1 cellular context compared by ENCODE assay signal in the genomic region with DNA sequence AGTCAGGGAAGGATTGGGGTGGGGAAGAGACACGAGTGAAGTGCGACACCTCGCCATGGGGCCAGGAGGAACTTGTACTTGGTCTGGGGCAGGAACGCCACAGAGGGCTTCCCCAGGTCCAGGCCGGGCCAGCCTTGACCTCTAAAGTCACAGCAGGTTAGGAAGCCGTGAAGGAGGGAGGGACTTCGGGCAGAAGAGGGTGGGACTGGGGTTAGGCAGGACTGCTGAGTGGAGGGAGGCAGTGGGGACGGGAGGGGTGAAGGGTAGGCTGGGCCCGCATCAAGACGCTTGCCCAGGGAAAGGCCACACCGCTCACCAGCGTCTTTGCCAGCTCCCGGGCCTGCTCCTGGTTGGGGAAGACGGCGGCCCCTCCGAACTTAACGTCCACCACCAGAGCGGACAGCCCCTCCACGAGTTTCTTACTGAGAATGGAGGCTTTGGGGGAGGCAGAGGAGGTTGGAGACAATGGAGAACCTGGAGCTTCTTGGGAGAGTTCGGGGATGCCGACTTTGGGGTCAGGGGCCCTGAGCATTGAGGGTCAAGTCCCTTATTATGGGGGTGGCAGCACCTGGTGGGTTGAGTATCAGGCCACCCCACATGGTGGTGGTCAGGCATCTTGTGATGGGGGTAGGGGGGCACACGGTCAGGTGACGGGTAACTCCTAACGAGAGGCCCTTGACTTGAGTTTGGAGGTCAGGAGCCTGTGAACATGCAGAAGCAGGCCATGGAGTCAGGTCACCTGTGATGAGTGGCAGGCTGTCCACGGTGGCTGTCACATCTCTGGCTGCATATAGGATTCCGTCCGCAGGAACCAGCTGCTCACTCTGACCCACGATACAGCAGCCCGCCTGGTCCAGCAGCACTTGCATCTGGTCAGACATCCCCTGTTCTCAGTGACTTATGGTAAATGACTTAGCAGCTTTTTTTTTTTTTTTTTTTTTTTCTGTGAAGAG.
A peak's percentile ranks its signal among the peaks of the same experiment; 100 is the strongest.
TF ChIP-seq lines count a peak whose summit lies in the region.

No MANE protein-coding gene starts in this region.

TF ChIP-seq in HepG2, 621 proteins besides CTCF, POLR2A, EP300 and RAD21 (continued from another document and continues in another):
- no peak for TF ChIP-seq MED8 (CRISPR knock-in tag; IDR thresholded peaks at IDR 0.05; ENCODE audit: insufficient replicate concordance)
- no peak for TF ChIP-seq ZEB1 (IDR thresholded peaks at IDR 0.05; ENCODE audit: insufficient replicate concordance, low read depth)
- TF ChIP-seq, protein P1, sequence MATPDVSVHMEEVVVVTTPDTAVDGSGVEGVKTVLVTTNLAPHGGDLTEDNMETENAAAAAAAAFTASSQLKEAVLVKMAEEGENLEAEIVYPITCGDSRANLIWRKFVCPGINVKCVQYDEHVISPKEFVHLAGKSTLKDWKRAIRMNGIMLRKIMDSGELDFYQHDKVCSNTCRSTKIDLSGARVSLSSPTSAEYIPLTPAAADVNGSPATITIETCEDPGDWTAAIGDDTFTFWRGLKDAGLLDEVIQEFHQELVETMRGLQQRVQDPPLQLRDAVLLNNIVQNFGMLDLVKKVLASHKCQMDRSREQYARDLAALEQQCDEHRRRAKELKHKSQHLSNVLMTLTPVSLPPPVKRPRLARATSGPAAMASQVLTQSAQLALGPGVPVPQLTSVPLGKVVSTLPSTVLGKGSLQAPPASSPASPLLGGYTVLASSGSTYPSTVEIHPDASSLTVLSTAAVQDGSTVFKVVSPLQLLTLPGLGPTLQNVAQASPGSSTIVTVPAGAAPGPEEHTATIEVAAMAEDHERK (CRISPR knock-in tag; IDR thresholded peaks at IDR 0.05; ENCODE audit: low read depth): no peak
- no peak for TF ChIP-seq TRIM24 (CRISPR knock-in tag; IDR thresholded peaks at IDR 0.05)
- TF ChIP-seq ZNF143 (CRISPR knock-in tag; IDR thresholded peaks at IDR 0.05): no peak
- TF ChIP-seq KDM6A (CRISPR knock-in tag; IDR thresholded peaks at IDR 0.05; ENCODE audit: low read depth): no peak
- no peak for TF ChIP-seq JUN (CRISPR knock-in tag; IDR thresholded peaks at IDR 0.05)
- TF ChIP-seq PHB2 (IDR thresholded peaks at IDR 0.05; ENCODE audit: partially characterized antibody): no peak
- TF ChIP-seq ZNF335 (CRISPR knock-in tag; IDR thresholded peaks at IDR 0.05): no peak
- no peak for TF ChIP-seq MBNL3 (CRISPR knock-in tag; conservative IDR thresholded peaks at IDR 0.05)
- TF ChIP-seq, protein P2, sequence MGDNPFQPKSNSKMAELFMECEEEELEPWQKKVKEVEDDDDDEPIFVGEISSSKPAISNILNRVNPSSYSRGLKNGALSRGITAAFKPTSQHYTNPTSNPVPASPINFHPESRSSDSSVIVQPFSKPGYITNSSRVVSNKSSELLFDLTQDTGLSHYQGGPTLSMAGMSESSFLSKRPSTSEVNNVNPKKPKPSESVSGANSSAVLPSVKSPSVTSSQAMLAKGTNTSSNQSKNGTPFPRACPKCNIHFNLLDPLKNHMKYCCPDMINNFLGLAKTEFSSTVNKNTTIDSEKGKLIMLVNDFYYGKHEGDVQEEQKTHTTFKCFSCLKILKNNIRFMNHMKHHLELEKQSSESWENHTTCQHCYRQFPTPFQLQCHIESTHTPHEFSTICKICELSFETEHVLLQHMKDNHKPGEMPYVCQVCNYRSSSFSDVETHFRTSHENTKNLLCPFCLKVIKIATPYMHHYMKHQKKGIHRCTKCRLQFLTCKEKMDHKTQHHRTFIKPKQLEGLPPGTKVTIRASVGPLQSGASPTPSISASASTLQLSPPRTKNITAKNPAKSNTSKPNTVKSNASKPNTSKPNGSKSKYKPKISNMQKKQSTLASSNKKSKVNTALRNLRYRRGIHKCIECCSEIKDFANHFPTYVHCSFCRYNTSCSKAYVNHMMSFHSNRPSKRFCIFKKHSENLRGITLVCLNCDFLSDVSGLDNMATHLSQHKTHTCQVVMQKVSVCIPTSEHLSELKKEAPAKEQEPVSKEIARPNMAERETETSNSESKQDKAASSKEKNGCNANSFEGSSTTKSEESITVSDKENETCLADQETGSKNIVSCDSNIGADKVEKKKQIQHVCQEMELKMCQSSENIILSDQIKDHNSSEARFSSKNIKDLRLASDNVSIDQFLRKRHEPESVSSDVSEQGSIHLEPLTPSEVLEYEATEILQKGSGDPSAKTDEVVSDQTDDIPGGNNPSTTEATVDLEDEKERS (CRISPR knock-in tag; IDR thresholded peaks at IDR 0.05): no peak
- TF ChIP-seq JARID2 (CRISPR knock-in tag; IDR thresholded peaks at IDR 0.05; ENCODE audit: insufficient replicate concordance): no peak
- no peak for TF ChIP-seq CEBPG (CRISPR knock-in tag; IDR thresholded peaks at IDR 0.05)
- TF ChIP-seq SP2 (CRISPR knock-in tag; IDR thresholded peaks at IDR 0.05): no peak
- TF ChIP-seq NFE2L1 (CRISPR knock-in tag; IDR thresholded peaks at IDR 0.05; ENCODE audit: borderline replicate concordance): no peak
- no peak for TF ChIP-seq ZNF724P (CRISPR knock-in tag; IDR thresholded peaks at IDR 0.05; ENCODE audit: borderline replicate concordance)
- 0 out of 2 replicates have a peak, but pooled peaks have one; percentile 61 for TF ChIP-seq BRF2 (CRISPR knock-in tag; IDR thresholded peaks at IDR 0.05)
- TF ChIP-seq ATF7 (IDR thresholded peaks at IDR 0.05): no peak
- no peak for TF ChIP-seq ATF7 (CRISPR knock-in tag; IDR thresholded peaks at IDR 0.05)
- TF ChIP-seq ZNF709 (CRISPR knock-in tag; IDR thresholded peaks at IDR 0.05): no peak
- no peak for TF ChIP-seq SRSF4 (IDR thresholded peaks at IDR 0.05; ENCODE audit: low read depth, low read length, poor library complexity, severe bottlenecking)
- no peak for TF ChIP-seq KDM5A (IDR thresholded peaks at IDR 0.05; ENCODE audit: borderline replicate concordance, low read length)
- no peak for TF ChIP-seq THAP7 (CRISPR knock-in tag; IDR thresholded peaks at IDR 0.05)
- no peak for TF ChIP-seq ZNF850 (CRISPR knock-in tag; conservative IDR thresholded peaks at IDR 0.05)
- peak; percentile 51; the same call in 1 of the 2 replicates for TF ChIP-seq THAP11 (CRISPR knock-in tag; IDR thresholded peaks at IDR 0.05)
- no peak for TF ChIP-seq NFKB2 (CRISPR knock-in tag; IDR thresholded peaks at IDR 0.05; ENCODE audit: borderline replicate concordance)
- TF ChIP-seq, protein P3, sequence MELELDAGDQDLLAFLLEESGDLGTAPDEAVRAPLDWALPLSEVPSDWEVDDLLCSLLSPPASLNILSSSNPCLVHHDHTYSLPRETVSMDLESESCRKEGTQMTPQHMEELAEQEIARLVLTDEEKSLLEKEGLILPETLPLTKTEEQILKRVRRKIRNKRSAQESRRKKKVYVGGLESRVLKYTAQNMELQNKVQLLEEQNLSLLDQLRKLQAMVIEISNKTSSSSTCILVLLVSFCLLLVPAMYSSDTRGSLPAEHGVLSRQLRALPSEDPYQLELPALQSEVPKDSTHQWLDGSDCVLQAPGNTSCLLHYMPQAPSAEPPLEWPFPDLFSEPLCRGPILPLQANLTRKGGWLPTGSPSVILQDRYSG (CRISPR knock-in tag; IDR thresholded peaks at IDR 0.05): no peak
- TF ChIP-seq ZNF124 (CRISPR knock-in tag; IDR thresholded peaks at IDR 0.05): 0 out of 2 replicates have a peak, but pooled peaks have one; percentile 58
- no peak for TF ChIP-seq ZNF33B (CRISPR knock-in tag; IDR thresholded peaks at IDR 0.05)
- no peak for TF ChIP-seq ZNF44 (CRISPR knock-in tag; IDR thresholded peaks at IDR 0.05)
- no peak for TF ChIP-seq ZNF441 (CRISPR knock-in tag; IDR thresholded peaks at IDR 0.05; ENCODE audit: borderline replicate concordance)
- TF ChIP-seq ZFX (CRISPR knock-in tag; IDR thresholded peaks at IDR 0.05; ENCODE audit: low read depth): peak; percentile 74
- TF ChIP-seq, protein P4, sequence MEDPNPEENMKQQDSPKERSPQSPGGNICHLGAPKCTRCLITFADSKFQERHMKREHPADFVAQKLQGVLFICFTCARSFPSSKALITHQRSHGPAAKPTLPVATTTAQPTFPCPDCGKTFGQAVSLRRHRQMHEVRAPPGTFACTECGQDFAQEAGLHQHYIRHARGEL (CRISPR knock-in tag; IDR thresholded peaks at IDR 0.05): no peak
- TF ChIP-seq BATF2 (CRISPR knock-in tag; IDR thresholded peaks at IDR 0.05): no peak
- TF ChIP-seq ZNF343 (CRISPR knock-in tag; IDR thresholded peaks at IDR 0.05): 0 out of 2 replicates have a peak, but pooled peaks have one; percentile 10
- TF ChIP-seq, protein P5, sequence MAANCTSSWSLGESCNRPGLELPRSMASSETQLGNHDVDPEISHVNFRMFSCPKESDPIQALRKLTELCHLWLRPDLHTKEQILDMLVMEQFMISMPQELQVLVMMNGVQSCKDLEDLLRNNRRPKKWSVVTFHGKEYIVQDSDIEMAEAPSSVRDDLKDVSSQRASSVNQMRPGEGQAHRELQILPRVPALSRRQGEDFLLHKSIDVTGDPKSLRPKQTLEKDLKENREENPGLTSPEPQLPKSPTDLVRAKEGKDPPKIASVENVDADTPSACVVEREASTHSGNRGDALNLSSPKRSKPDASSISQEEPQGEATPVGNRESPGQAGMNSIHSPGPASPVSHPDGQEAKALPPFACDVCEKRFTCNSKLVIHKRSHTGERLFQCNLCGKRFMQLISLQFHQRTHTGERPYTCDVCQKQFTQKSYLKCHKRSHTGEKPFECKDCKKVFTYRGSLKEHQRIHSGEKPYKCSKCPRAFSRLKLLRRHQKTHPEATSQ (CRISPR knock-in tag; IDR thresholded peaks at IDR 0.05; ENCODE audit: borderline replicate concordance): no peak
- no peak for TF ChIP-seq FOXJ3 (CRISPR knock-in tag; IDR thresholded peaks at IDR 0.05; ENCODE audit: borderline replicate concordance)
- no peak for TF ChIP-seq KMT2A (CRISPR knock-in tag; IDR thresholded peaks at IDR 0.05)
- no peak for TF ChIP-seq SMARCE1 (IDR thresholded peaks at IDR 0.05; ENCODE audit: borderline replicate concordance)
- TF ChIP-seq NR1H2 (CRISPR knock-in tag; IDR thresholded peaks at IDR 0.05; ENCODE audit: borderline replicate concordance, low read depth): no peak
- TF ChIP-seq NFYC (CRISPR knock-in tag; IDR thresholded peaks at IDR 0.05): 0 out of 2 replicates have a peak, but pooled peaks have one; percentile 16
- no peak for TF ChIP-seq ZKSCAN5 (CRISPR knock-in tag; IDR thresholded peaks at IDR 0.05)
- no peak for TF ChIP-seq ZNF569 (CRISPR knock-in tag; IDR thresholded peaks at IDR 0.05; ENCODE audit: borderline replicate concordance)
- no peak for TF ChIP-seq RNF2 (conservative IDR thresholded peaks at IDR 0.05; ENCODE audit: low read depth)
- TF ChIP-seq ZNF496 (CRISPR knock-in tag; IDR thresholded peaks at IDR 0.05; ENCODE audit: insufficient replicate concordance): no peak
- TF ChIP-seq, protein P6, sequence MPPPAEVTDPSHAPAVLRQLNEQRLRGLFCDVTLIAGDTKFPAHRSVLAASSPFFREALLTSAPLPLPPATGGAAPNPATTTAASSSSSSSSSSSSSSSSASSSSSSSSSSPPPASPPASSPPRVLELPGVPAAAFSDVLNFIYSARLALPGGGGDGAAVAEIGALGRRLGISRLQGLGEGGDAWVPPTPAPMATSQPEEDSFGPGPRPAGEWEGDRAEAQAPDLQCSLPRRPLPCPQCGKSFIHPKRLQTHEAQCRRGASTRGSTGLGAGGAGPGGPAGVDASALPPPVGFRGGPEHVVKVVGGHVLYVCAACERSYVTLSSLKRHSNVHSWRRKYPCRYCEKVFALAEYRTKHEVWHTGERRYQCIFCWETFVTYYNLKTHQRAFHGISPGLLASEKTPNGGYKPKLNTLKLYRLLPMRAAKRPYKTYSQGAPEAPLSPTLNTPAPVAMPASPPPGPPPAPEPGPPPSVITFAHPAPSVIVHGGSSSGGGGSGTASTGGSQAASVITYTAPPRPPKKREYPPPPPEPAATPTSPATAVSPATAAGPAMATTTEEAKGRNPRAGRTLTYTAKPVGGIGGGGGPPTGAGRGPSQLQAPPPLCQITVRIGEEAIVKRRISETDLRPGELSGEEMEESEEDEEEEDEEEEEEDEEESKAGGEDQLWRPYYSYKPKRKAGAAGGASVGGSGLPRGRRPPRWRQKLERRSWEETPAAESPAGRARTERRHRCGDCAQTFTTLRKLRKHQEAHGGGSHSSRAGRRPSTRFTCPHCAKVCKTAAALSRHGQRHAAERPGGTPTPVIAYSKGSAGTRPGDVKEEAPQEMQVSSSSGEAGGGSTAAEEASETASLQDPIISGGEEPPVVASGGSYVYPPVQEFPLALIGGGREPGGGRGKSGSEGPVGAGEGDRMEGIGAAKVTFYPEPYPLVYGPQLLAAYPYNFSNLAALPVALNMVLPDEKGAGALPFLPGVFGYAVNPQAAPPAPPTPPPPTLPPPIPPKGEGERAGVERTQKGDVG (CRISPR knock-in tag; IDR thresholded peaks at IDR 0.05; ENCODE audit: borderline replicate concordance): no peak
- TF ChIP-seq ZNF788 (CRISPR knock-in tag; IDR thresholded peaks at IDR 0.05; ENCODE audit: borderline replicate concordance): no peak; the same call in 1 of the 2 replicates
- no peak; the same call in 1 of the 2 replicates for TF ChIP-seq ATF7-NPFF (CRISPR knock-in tag; IDR thresholded peaks at IDR 0.05; ENCODE audit: low read depth)
- no peak for TF ChIP-seq ZNF879 (CRISPR knock-in tag; IDR thresholded peaks at IDR 0.05)
- TF ChIP-seq SMC3 (IDR thresholded peaks at IDR 0.05; ENCODE audit: low read length): no peak
- TF ChIP-seq ZNF282 (IDR thresholded peaks at IDR 0.05; ENCODE audit: partially characterized antibody): no peak
- TF ChIP-seq ZNF331 (CRISPR knock-in tag; IDR thresholded peaks at IDR 0.05): 0 out of 2 replicates have a peak, but pooled peaks have one; percentile 16
- no peak for TF ChIP-seq HNRNPK (IDR thresholded peaks at IDR 0.05; ENCODE audit: low read depth, low read length, poor library complexity, severe bottlenecking)
- TF ChIP-seq, protein P7, sequence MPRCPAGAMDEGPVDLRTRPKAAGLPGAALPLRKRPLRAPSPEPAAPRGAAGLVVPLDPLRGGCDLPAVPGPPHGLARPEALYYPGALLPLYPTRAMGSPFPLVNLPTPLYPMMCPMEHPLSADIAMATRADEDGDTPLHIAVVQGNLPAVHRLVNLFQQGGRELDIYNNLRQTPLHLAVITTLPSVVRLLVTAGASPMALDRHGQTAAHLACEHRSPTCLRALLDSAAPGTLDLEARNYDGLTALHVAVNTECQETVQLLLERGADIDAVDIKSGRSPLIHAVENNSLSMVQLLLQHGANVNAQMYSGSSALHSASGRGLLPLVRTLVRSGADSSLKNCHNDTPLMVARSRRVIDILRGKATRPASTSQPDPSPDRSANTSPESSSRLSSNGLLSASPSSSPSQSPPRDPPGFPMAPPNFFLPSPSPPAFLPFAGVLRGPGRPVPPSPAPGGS (CRISPR knock-in tag; IDR thresholded peaks at IDR 0.05): no peak
